27 cellular contexts compared by ENCODE assay signal in the genomic region with DNA sequence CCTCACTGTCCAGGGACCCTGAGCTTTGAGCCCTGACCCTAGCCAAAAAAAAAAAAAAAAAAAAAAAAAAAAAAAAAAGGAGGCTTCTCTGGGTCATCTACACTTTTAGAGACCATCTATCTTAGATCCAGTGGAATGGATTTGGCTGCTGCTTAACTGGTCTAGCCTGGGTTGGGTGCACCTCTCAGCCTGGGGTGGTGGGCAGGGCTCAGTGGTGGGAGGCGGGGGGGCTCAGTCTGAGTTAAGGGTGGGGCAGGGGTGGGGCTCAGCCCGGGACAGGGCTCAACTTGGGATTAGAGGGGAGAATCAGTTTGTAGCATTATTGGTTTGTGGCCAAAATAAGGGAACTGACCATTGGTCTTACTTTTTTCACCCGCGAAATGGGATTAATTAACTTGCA.
"Had no signal": no experiment of that assay in that cellular context is flagged by ENCODE, and none has a peak within 500 bp of the region (broad histone marks: within the 10 kb centered on the region; RNA-seq: fewer than 3 reads in every experiment).

No MANE protein-coding gene starts in this region.

- H3K27me3 ChIP-seq: testis had no signal

- H3K9ac ChIP-seq: neural progenitor cell had no signal

- H3K4me3 ChIP-seq: colonic mucosa, dorsolateral prefrontal cortex, esophagus muscularis mucosa, heart left ventricle, lower lobe of right lung, neural progenitor cell, testis, transverse colon had no signal

- H2AFZ ChIP-seq: neural progenitor cell had no signal

- H3K9me3 ChIP-seq: colonic mucosa, esophagus muscularis mucosa, heart left ventricle, lower lobe of right lung, testis, transverse colon had no signal

- ATAC-seq: activated CD4-positive, CD25-positive, alpha-beta regulatory T cell treated with anti-CD3 and anti-CD28 coated beads, Interleukin-2, amount 50 U/mL, for 24 hours; foreskin keratinocyte; heart left ventricle; left lobe of liver; lower lobe of right lung; naive thymus-derived CD8-positive, alpha-beta T cell; T-helper 17 cell had no signal

- DNase-seq: activated CD4-positive, alpha-beta memory T cell treated with anti-CD3 and anti-CD28 coated beads for 36 hours; activated CD4-positive, alpha-beta T cell treated with anti-CD3 and anti-CD28 coated beads for 48 hours; activated CD8-positive, alpha-beta memory T cell treated with anti-CD3 and anti-CD28 coated beads, Interleukin-2, amount 50 U/mL, for 4 hours; activated T-cell treated with anti-CD3 and anti-CD28 coated beads, Interleukin-2, amount 50 U/mL, for 1 hour; anterior cingulate cortex; colonic mucosa; foreskin keratinocyte; hypothalamus; immature natural killer cell; lower lobe of right lung; mesenchymal stem cell; naive thymus-derived CD8-positive, alpha-beta T cell; occipital lobe; stimulated activated naive CD4-positive, alpha-beta T cell; T-helper 17 cell; T1000; testis; transverse colon; WERI-Rb-1 had no signal

- FAIRE-seq: bronchial epithelial cell, urothelium cell line had no signal

- H3K27ac ChIP-seq: colonic mucosa, dorsolateral prefrontal cortex, esophagus muscularis mucosa, foreskin keratinocyte, heart left ventricle, lower lobe of right lung, neural progenitor cell, testis, transverse colon, WERI-Rb-1 had no signal

- H3K36me3 ChIP-seq: colonic mucosa, esophagus muscularis mucosa, heart left ventricle, lower lobe of right lung, neural progenitor cell, transverse colon, WERI-Rb-1 had no signal
